ENCODE assay signal across 8 cellular contexts in the genomic region with DNA sequence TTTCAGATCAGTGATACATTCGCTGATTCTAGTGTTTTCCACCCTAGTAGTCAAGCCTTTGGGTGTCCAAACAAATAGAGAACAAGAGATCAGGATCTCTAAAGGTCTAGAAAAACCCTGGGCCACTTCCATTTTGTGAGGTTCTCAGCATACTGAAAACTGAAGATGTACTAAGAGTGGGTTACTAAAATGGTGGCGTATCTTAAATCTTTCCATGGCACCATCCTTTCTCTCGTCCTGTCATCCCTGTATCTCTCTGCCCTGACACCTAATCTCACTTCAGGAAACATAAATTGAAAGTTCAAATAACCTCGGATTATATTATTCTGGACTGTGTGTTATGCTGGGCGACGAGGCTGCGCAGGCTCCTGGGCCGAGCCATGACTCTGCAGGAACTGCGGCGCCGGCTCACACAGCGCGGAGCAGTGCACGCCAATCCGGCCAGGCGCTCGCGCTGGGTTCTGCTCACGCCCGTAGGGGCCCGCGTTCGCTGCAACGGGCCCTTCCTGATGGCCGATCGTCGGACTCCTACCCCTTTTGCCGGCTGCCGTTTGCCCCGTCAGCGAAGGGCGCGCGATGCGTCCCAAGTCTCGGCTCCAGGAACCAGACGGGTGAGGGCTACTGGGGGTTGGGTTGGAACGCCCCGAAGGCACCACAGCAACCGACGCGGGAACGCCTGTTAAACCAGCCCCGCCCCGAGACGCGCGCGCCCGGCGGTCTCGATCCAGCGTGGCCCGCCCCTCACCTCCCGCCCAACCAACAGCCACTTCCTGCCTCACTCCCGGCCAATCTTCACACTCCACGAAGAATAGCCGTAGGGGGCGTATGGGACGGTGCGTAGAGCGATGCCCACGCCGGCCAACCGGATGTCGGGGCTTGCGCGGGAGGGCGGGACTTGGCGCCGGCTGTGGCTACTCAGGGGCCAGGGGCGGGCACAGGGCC. TPM values are rescaled to one million over a fixed set of nuclear protein-coding genes. Genes with fewer than 3 reads are reported as not detected.
DNase-seq lines count a peak whose midpoint lies in the region; ATAC-seq and TF ChIP-seq lines count a peak whose summit lies in the region.

No MANE protein-coding gene starts in this region.

- peak overlapping the region; percentile 97 for H3K4me3 Mint-ChIP-seq in T-helper 2 cell treated with Interferon-gamma antibody and Interleukin-4, amounts not matched to agents 5 μg/mL and 100 μg/mL, for 36 hours

- TF ChIP-seq POLR2A in GM18505 (IDR thresholded peaks at IDR 0.05; ENCODE audit: borderline replicate concordance, extremely low read depth, insufficient read depth, insufficient read length) = peak; percentile 86

- peaks cover 18% of the 10 kb centered on the region for H3K36me3 Mint-ChIP-seq in T-helper 2 cell treated with Interferon-gamma antibody and Interleukin-4, amounts not matched to agents 5 μg/mL and 100 μg/mL, for 36 hours (ENCODE audit: low read depth)

- H3K27me3 ChIP-seq in rectal smooth muscle tissue (ENCODE audit: control insufficient read depth, insufficient read depth, low read length) = no peaks in the 10 kb centered on the region
- no peaks in the 10 kb centered on the region for H3K27me3 ChIP-seq in aorta (ENCODE audit: control insufficient read depth in 1 of 2, insufficient read depth in 2 of 2, low read length in 1 of 2)

- H3K9me3 Mint-ChIP-seq in T-helper 2 cell treated with Interferon-gamma antibody and Interleukin-4, amounts not matched to agents 5 μg/mL and 100 μg/mL, for 36 hours = no peaks in the 10 kb centered on the region

- H3K27me3 Mint-ChIP-seq in T-helper 2 cell treated with Interferon-gamma antibody and Interleukin-4, amounts not matched to agents 5 μg/mL and 100 μg/mL, for 36 hours (ENCODE audit: low read depth) = no peaks in the 10 kb centered on the region

- intact Hi-C loops in aorta (cut with DNase I) = loop anchor here (2.0 kb wide), 2 partner anchors 19 to 35 kb away; a partner anchor contains a TSS

- no peak for TF ChIP-seq CTCF in astrocyte of the cerebellum (IDR thresholded peaks at IDR 0.05; ENCODE audit: low read depth, low read length, missing control alignments)

- H3K4me1 Mint-ChIP-seq in T-helper 2 cell treated with Interferon-gamma antibody and Interleukin-4, amounts not matched to agents 5 μg/mL and 100 μg/mL, for 36 hours (ENCODE audit: low read depth) = peaks cover 25% of the 10 kb centered on the region

- H3K4me3 ChIP-seq in astrocyte of the cerebellum (ENCODE audit: low read depth, low read length) = peak overlapping the region; percentile 76
- peak overlapping the region; percentile 89 for H3K4me3 ChIP-seq in rectal smooth muscle tissue (ENCODE audit: low read length)
- peak overlapping the region; percentile 4 to 52 for H3K4me3 ChIP-seq in aorta (ENCODE audit: low read length in 2 of 2)

- H3K27ac Mint-ChIP-seq in T-helper 2 cell treated with Interferon-gamma antibody and Interleukin-4, amounts not matched to agents 5 μg/mL and 100 μg/mL, for 36 hours = peak overlapping the region; percentile 99

- H3K36me3 ChIP-seq in rectal smooth muscle tissue (ENCODE audit: control insufficient read depth, insufficient read depth, low read length) (no peaks in the 10 kb centered on the region), aorta (ENCODE audit: control insufficient read depth in 1 of 2, insufficient read depth in 2 of 2, low read length in 1 of 2) (no peaks in the 10 kb centered on the region)

- peaks cover 14% of the 10 kb centered on the region for H3K4me1 ChIP-seq in rectal smooth muscle tissue (ENCODE audit: control insufficient read depth, insufficient read depth, low read length)
- no peaks in the 10 kb centered on the region for H3K4me1 ChIP-seq in aorta (ENCODE audit: control insufficient read depth in 1 of 2, insufficient read depth in 2 of 2, low read length in 2 of 2)

- peak; percentile 92 for ATAC-seq in GM18505 (IDR thresholded peaks at IDR 0.05; ENCODE audit: unreplicated experiment)
- ATAC-seq in HG02970 (IDR thresholded peaks at IDR 0.05; ENCODE audit: low FRiP score, unreplicated experiment) = peak; percentile 90
- peak; percentile 99 for ATAC-seq in aorta (ENCODE audit: low FRiP score)

- H3K27ac ChIP-seq in rectal smooth muscle tissue (ENCODE audit: low read depth, low read length) = peak overlapping the region; percentile 96
- peak overlapping the region; percentile 0 to 59 for H3K27ac ChIP-seq in aorta (ENCODE audit: low read depth in 1 of 2, low read length in 2 of 2)

- peak; percentile 94 for DNase-seq in NCI-H187 treated with DMSO at 0.1 percent for 48 hours (lab: John Stamatoyannopoulos, UW)
- peak; percentile 99 for DNase-seq in T-helper 2 cell treated with Interferon-gamma antibody and Interleukin-4, amounts not matched to agents 5 μg/mL and 100 μg/mL, for 36 hours (ENCODE audit: low spot score)
- peak; percentile 98 for DNase-seq in astrocyte of the cerebellum (ENCODE audit: low read depth)
- DNase-seq in hepatic stellate cell (ENCODE audit: low spot score) = peak; percentile 100
- peak; percentile 99 for DNase-seq in aorta

- in situ Hi-C loops in astrocyte of the cerebellum (cut with HindIII; ENCODE audit: low sequenced_read_pairs) = no loop called here

- H3K9me3 ChIP-seq in aorta (ENCODE audit: control insufficient read depth, low read length) = no peaks in the 10 kb centered on the region

- WGBS in aorta, 2 donors = 2% methylated on average over 53 to 72 of the region's 72 CpGs

- H3K9ac ChIP-seq in rectal smooth muscle tissue (ENCODE audit: low read length) = peak overlapping the region; percentile 51

RNA-seq across cellular contexts. Expression of a gene that starts 0.5 kb away (rescaled TPM):
- 100 to 1,000 TPM; 511 to 514 TPM for total RNA-seq in aorta
- polyA plus RNA-seq in aorta = 100 to 1,000 TPM; 143 to 182 TPM

RNA-seq across cellular contexts. Expression of a gene that starts 17.4 kb away (rescaled TPM):
- not detected for total RNA-seq in aorta
- not detected for polyA plus RNA-seq in aorta

RNA-seq across cellular contexts. Expression of a gene that starts 34.4 kb away (rescaled TPM):
- total RNA-seq in aorta = 10 to 100 TPM; 26.1 to 35.3 TPM
- polyA plus RNA-seq in aorta = 10 to 100 TPM in 1 of 2 donors, 1 to 10 TPM in 1; 7.0 to 12.1 TPM

Comparison
In these comparisons a context has a peak if more than half of its experiments do, and no peak if none do; other contexts are left out.
1. Peak in every context shown above with its lines: DNase-seq, ATAC-seq, H3K4me3 ChIP-seq and H3K27ac ChIP-seq.
2. H3K4me3 ChIP-seq: peak in every context shown above with its lines; median percentile 89 in rectal smooth muscle tissue; 76 in astrocyte of the cerebellum; 28 in aorta.